ENCODE assay signal across 8 cellular contexts in the genomic region with DNA sequence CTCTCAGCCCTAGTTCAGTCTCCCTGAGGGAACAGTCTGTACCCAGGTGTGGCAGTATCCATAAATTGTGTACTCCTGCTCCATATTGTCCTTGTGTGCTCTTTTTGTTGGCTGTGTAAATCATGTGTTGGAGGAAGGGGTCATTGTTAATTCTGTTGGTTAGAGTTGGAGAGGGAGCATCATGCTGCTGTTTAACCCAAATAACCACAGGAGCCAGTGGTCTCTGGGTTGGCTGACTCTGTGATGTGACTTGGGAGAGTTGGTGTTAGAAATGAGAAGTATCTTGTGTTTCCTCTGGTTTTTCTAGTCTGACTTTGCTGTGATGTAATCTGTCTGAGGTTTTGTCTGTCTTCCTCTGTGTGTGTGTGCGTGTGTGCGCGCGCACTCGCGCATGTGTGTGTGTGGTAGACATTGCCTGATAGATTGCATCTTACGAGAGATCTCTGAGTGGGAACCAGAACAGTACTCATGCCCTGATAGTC. TPM values are rescaled to one million over a fixed set of nuclear protein-coding genes. Genes with fewer than 3 reads are reported as not detected.
DNase-seq lines count a peak whose midpoint lies in the region; TF ChIP-seq lines count a peak whose summit lies in the region.

No MANE protein-coding gene starts in this region.

- H3K4me3 Mint-ChIP-seq in activated CD4-positive, alpha-beta memory T cell treated with anti-CD3 and anti-CD28 coated beads, Interleukin-2, amount 10 ng/mL, durations not matched to agents 7 days and 5 days, result peak overlapping the region; percentile 54
- no peak overlapping the region for H3K4me3 Mint-ChIP-seq in endodermal cell

- H3K9me3 Mint-ChIP-seq in activated CD4-positive, alpha-beta memory T cell treated with anti-CD3 and anti-CD28 coated beads, Interleukin-2, amount 10 ng/mL, durations not matched to agents 7 days and 5 days, result no peaks in the 10 kb centered on the region
- no peaks in the 10 kb centered on the region for H3K9me3 Mint-ChIP-seq in endodermal cell

- peak; percentile 33 for TF ChIP-seq POLR2A in transverse colon (IDR thresholded peaks at IDR 0.05)

- H3K4me2 ChIP-seq in trophoblast cell (ENCODE audit: low read length), result no peak overlapping the region

- no peaks in the 10 kb centered on the region for H3K9me3 ChIP-seq in endodermal cell (ENCODE audit: control insufficient read depth, low read length)
- no peaks in the 10 kb centered on the region for H3K9me3 ChIP-seq in trophoblast cell (ENCODE audit: insufficient read depth, low read depth, low read length)
- H3K9me3 ChIP-seq in transverse colon, result no peaks in the 10 kb centered on the region

- peaks cover 65% of the 10 kb centered on the region for H3K36me3 ChIP-seq in endodermal cell (ENCODE audit: control insufficient read depth, insufficient read depth, low read length)
- peaks cover 18 to 35% of the 10 kb centered on the region in 2 experiments for H3K36me3 ChIP-seq in trophoblast cell (ENCODE audit: control insufficient read depth in 1 of 2, insufficient read depth in 2 of 2, low read length in 2 of 2)
- peaks cover 0 to 33% (median 13%) of the 10 kb centered on the region in 4 donors for H3K36me3 ChIP-seq in transverse colon

- H3K27me3 ChIP-seq in HL-60 (ENCODE audit: insufficient read depth, poor library complexity, severe bottlenecking) (no peaks in the 10 kb centered on the region), endodermal cell (ENCODE audit: control insufficient read depth, insufficient read depth, low read length, poor library complexity, severe bottlenecking) (no peaks in the 10 kb centered on the region), trophoblast cell (ENCODE audit: insufficient read depth, low read length) (no peaks in the 10 kb centered on the region), transverse colon (no peaks in the 10 kb centered on the region)

- H3K27me3 Mint-ChIP-seq in activated CD4-positive, alpha-beta memory T cell treated with anti-CD3 and anti-CD28 coated beads, Interleukin-2, amount 10 ng/mL, durations not matched to agents 7 days and 5 days, result no peaks in the 10 kb centered on the region
- no peaks in the 10 kb centered on the region for H3K27me3 Mint-ChIP-seq in endodermal cell (ENCODE audit: insufficient read depth)

- POLR2A ChIA-PET in activated CD4-positive, alpha-beta memory T cell treated with anti-CD3 and anti-CD28 coated beads, Interleukin-2, amount 10 ng/mL, durations not matched to agents 7 days and 5 days (lab: Charles Lee), result interaction anchor here (1.0 to 5.9 kb wide), 2 partner anchors 9 to 50 kb away, joined by 3 to 35 read pairs; a partner anchor contains a TSS

- H3K27ac Mint-ChIP-seq in activated CD4-positive, alpha-beta memory T cell treated with anti-CD3 and anti-CD28 coated beads, Interleukin-2, amount 10 ng/mL, durations not matched to agents 7 days and 5 days, result peak overlapping the region; percentile 89
- peak overlapping the region; percentile 49 for H3K27ac Mint-ChIP-seq in endodermal cell

- no peak overlapping the region for H2AFZ ChIP-seq in trophoblast cell (ENCODE audit: insufficient read depth, low read length, poor library complexity)

- peak; percentile 95 for TF ChIP-seq EP300 in transverse colon (IDR thresholded peaks at IDR 0.05; ENCODE audit: low read depth)

- H4K91ac ChIP-seq in trophoblast cell (ENCODE audit: low read depth, low read length), result no peak overlapping the region

- intact Hi-C loops in transverse colon (cut with DNase I; ENCODE audit: low total_unique reads), result loop anchor here (10.0 kb wide), 1 partner anchor 47 kb away; a partner anchor contains a TSS

- CTCF ChIA-PET in activated CD4-positive, alpha-beta memory T cell treated with anti-CD3 and anti-CD28 coated beads, Interleukin-2, amount 10 ng/mL, durations not matched to agents 7 days and 5 days (lab: Charles Lee), result interaction anchor here (0.6 to 1.4 kb wide), 4 partner anchors 8 to 151 kb away, joined by 3 to 5 read pairs (median 4); a partner anchor contains a TSS

- H2BK5ac ChIP-seq in trophoblast cell (ENCODE audit: low read depth, low read length, poor library complexity), result no peak overlapping the region

- H3K27ac ChIP-seq in HL-60 (replicated peaks) (peak overlapping the region; percentile 56), endodermal cell (ENCODE audit: low read depth, low read length) (no peak overlapping the region), trophoblast cell (ENCODE audit: low read depth, low read length) (peak overlapping the region; percentile 6), transverse colon (peak overlapping the region; percentile 88 to 95 (median 92))

- H3K79me2 ChIP-seq in trophoblast cell (ENCODE audit: control insufficient read depth, insufficient read depth, low read length, poor library complexity), result peaks cover 22% of the 10 kb centered on the region

- DNase-seq in AML-193 (lab: John Stamatoyannopoulos, UW) (peak; percentile 94 to 95), GM20000 (ENCODE audit: low spot score) (peak; percentile 86), HL-60 (ENCODE audit: low read depth in 1 of 2, low spot score in 1 of 2) (peak; percentile 91 to 97), endodermal cell (no peak), trophoblast cell (peak; percentile 33 to 64), transverse colon (peak; percentile 71), NCI-H187 (lab: John Stamatoyannopoulos, UW) (no peak)
- DNase-seq in activated CD4-positive, alpha-beta memory T cell treated with anti-CD3 and anti-CD28 coated beads, Interleukin-2, amount 10 ng/mL, durations not matched to agents 7 days and 5 days, result peak; percentile 89

- H4K12ac ChIP-seq in trophoblast cell (ENCODE audit: low read depth, low read length), result no peak overlapping the region

- no peak overlapping the region for H2AK5ac ChIP-seq in trophoblast cell (ENCODE audit: low read length)

- H3K4ac ChIP-seq in trophoblast cell (ENCODE audit: low read depth, low read length), result peak overlapping the region; percentile 83

- TF ChIP-seq CTCF in GM20000 (IDR thresholded peaks at IDR 0.05; ENCODE audit: extremely low read depth, missing control alignments) (no peak), HL-60 (IDR thresholded peaks at IDR 0.05; ENCODE audit: insufficient read depth, low read length) (no peak), endodermal cell (conservative IDR thresholded peaks at IDR 0.05) (no peak), transverse colon (IDR thresholded peaks at IDR 0.05) (no peak)

- peak overlapping the region; percentile 33 for H3K4me3 ChIP-seq in HL-60 (replicated peaks; ENCODE audit: insufficient read depth, low read length)
- H3K4me3 ChIP-seq in endodermal cell (ENCODE audit: low read length), result no peak overlapping the region
- H3K4me3 ChIP-seq in trophoblast cell (ENCODE audit: low read depth, low read length), result no peak overlapping the region
- peak overlapping the region in 1 of 4 donors; percentile 34 for H3K4me3 ChIP-seq in transverse colon

- WGBS in endodermal cell (ENCODE audit: insufficient coverage in 1 of 2, insufficient read length in 1 of 2), 2 experiments, result 98 to 100% methylated on average over 7 of the region's 7 CpGs
- WGBS in trophoblast cell (ENCODE audit: extremely low coverage, insufficient coverage, insufficient read length), result no CpG with 5 or more reads among the region's 7 CpGs
- 69 to 78% methylated on average over 7 of the region's 7 CpGs for WGBS in transverse colon (ENCODE audit: low coverage in 1 of 2), 2 donors

- H3K14ac ChIP-seq in trophoblast cell (ENCODE audit: low read length), result no peak overlapping the region

- H3K9ac ChIP-seq in endodermal cell (ENCODE audit: extremely low read depth, low read length, poor library complexity, severe bottlenecking) (no peak overlapping the region), trophoblast cell (ENCODE audit: low read length) (no peak overlapping the region)

- H3K79me1 ChIP-seq in trophoblast cell (ENCODE audit: low read length), result peaks cover 6% of the 10 kb centered on the region

- H3K4me1 ChIP-seq in endodermal cell (ENCODE audit: control insufficient read depth, insufficient read depth, low read length) (peaks cover 5% of the 10 kb centered on the region), trophoblast cell (ENCODE audit: control insufficient read depth in 1 of 2, insufficient read depth in 2 of 2, low read length in 2 of 2) (peaks cover 16 to 24% of the 10 kb centered on the region in 2 experiments), transverse colon (peaks cover 52 to 89% (median 67%) of the 10 kb centered on the region in 4 donors)

- H3K4me1 Mint-ChIP-seq in activated CD4-positive, alpha-beta memory T cell treated with anti-CD3 and anti-CD28 coated beads, Interleukin-2, amount 10 ng/mL, durations not matched to agents 7 days and 5 days, result peaks cover 41% of the 10 kb centered on the region
- H3K4me1 Mint-ChIP-seq in endodermal cell, result peaks cover 34% of the 10 kb centered on the region

- H4K8ac ChIP-seq in trophoblast cell (ENCODE audit: low read depth, low read length), result no peak overlapping the region

- no peak overlapping the region for H3K23ac ChIP-seq in trophoblast cell (ENCODE audit: low read length)

- no peak overlapping the region for H2BK12ac ChIP-seq in trophoblast cell (ENCODE audit: low read length)

- no peak overlapping the region for H2BK120ac ChIP-seq in trophoblast cell (ENCODE audit: insufficient read depth, low read length, poor library complexity)

- H3K36me3 Mint-ChIP-seq in activated CD4-positive, alpha-beta memory T cell treated with anti-CD3 and anti-CD28 coated beads, Interleukin-2, amount 10 ng/mL, durations not matched to agents 7 days and 5 days (ENCODE audit: low read depth), result peaks cover 13% of the 10 kb centered on the region
- H3K36me3 Mint-ChIP-seq in endodermal cell (ENCODE audit: low read depth), result peaks cover 57% of the 10 kb centered on the region

- in situ Hi-C loops in transverse colon (cut with MboI; ENCODE audit: low pct_ligation_motif_present in 1 of 4, low pct_unique_long_range_greater_than_20kb in 1 of 4, low sequenced_read_pairs in 3 of 4), result no loop called here

- no peak overlapping the region for H3K18ac ChIP-seq in trophoblast cell (ENCODE audit: low read length)

RNA-seq across cellular contexts. Expression of a gene that starts 30.5 kb away (rescaled TPM):
- 1 to 10 TPM; 2.4 to 4.5 TPM for total RNA-seq in activated CD4-positive, alpha-beta memory T cell treated with anti-CD3 and anti-CD28 coated beads, Interleukin-2, amount 10 ng/mL, durations not matched to agents 7 days and 5 days
- total RNA-seq in endodermal cell (100 to 1,000 TPM; 190 to 216 TPM), transverse colon (100 to 1,000 TPM; 165 to 415 (median 374) TPM)
- polyA plus RNA-seq in endodermal cell (2013, experiment 1 of 2), result 144 TPM
- polyA plus RNA-seq in endodermal cell (2013, experiment 2 of 2), result 136 TPM
- 146 and 148 TPM in 2 replicates for polyA plus RNA-seq in trophoblast cell (2013)

RNA-seq across cellular contexts. Expression of a gene that starts 40.5 kb away (rescaled TPM):
- total RNA-seq in activated CD4-positive, alpha-beta memory T cell treated with anti-CD3 and anti-CD28 coated beads, Interleukin-2, amount 10 ng/mL, durations not matched to agents 7 days and 5 days, result not detected
- not detected for total RNA-seq in endodermal cell
- not detected for polyA plus RNA-seq in endodermal cell (2013, experiment 1 of 2)
- not detected for polyA plus RNA-seq in endodermal cell (2013, experiment 2 of 2)
- not detected in 2 replicates for polyA plus RNA-seq in trophoblast cell (2013)
- total RNA-seq in transverse colon, result not detected

RNA-seq across cellular contexts. Expression of a gene that starts 50.8 kb away (rescaled TPM):
- total RNA-seq in activated CD4-positive, alpha-beta memory T cell treated with anti-CD3 and anti-CD28 coated beads, Interleukin-2, amount 10 ng/mL, durations not matched to agents 7 days and 5 days, result 100 to 1,000 TPM; 148 to 162 TPM
- total RNA-seq in endodermal cell (100 to 1,000 TPM; 213 to 226 TPM), transverse colon (100 to 1,000 TPM in 2 of 4 donors, 10 to 100 TPM in 2; 78.2 to 117 (median 102) TPM)
- polyA plus RNA-seq in endodermal cell (2013, experiment 1 of 2), result 154 TPM
- polyA plus RNA-seq in endodermal cell (2013, experiment 2 of 2), result 152 TPM
- polyA plus RNA-seq in trophoblast cell (2013), result 198 and 199 TPM in 2 replicates

Comparison
In these comparisons a context has a peak if more than half of its experiments do, and no peak if none do; other contexts are left out.
1. DNase-seq: peak in AML-193 (2 of 2), GM20000 (single experiment), HL-60 (2 of 2), activated CD4-positive, alpha-beta memory T cell treated with anti-CD3 and anti-CD28 coated beads, Interleukin-2, amount 10 ng/mL, durations not matched to agents 7 days and 5 days (single experiment), trophoblast cell (2 of 2) and transverse colon (single experiment); none in endodermal cell (single experiment) and NCI-H187 (0 of 2).
2. RNA of a gene that starts 30.5 kb away (total RNA-seq): 165 to 415 TPM in transverse colon and 190 to 216 TPM in endodermal cell; 2.4 to 4.5 TPM in activated CD4-positive, alpha-beta memory T cell treated with anti-CD3 and anti-CD28 coated beads, Interleukin-2, amount 10 ng/mL, durations not matched to agents 7 days and 5 days; every median in the first group is over 10 times any median in the second.